Comparison of ENCODE assay signal across 28 cellular contexts in the genomic region with DNA sequence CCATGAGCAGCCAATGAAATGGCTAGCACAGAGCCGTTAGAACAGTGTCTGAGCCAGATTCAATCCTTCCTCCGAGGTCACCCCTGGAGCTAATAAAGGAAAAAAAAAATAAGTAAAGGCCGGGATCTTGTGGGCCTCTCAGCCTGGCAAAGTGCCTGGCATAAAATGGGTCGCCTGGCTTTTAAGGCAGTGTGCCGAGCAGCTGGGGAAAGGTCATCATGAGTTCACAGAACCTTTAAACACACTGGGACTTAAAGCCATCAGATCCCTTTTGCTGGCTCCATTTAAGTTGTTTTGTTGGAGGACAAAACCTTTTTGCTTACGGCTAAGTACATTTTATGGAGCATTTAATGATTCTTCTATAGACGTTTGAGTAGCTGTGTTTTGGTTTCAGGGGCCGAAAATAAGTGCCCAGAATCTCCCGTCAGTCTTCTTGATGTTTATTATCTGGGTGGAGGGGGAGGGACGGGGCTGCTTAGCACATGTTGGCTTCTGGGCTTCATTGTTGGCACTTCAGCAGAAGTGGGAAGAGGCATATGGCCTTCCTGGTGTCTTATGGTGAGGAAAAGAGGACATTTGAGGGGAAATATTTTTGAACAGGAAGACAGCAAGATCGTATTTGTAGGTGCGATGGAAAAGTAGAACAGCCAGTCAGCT. TPM values are rescaled to one million over a fixed set of nuclear protein-coding genes. Genes with fewer than 3 reads are reported as not detected.
A peak's percentile ranks its signal among the peaks of the same experiment; 100 is the strongest.
DNase-seq lines count a peak whose midpoint lies in the region; ATAC-seq lines count a peak whose summit lies in the region.
"Had no signal": no experiment of that assay in that cellular context is flagged by ENCODE, and none has a peak within 500 bp of the region (broad histone marks: within the 10 kb centered on the region; RNA-seq: fewer than 3 reads in every experiment).

No MANE protein-coding gene starts in this region.

- H3K27ac ChIP-seq in SJCRH30 (peak overlapping the region; percentile 69), skeletal muscle tissue (ENCODE audit: low read depth, low read length) (peak overlapping the region; percentile 71)
- H3K27ac ChIP-seq: colonic mucosa, prostate gland, SJSA1, uterus had no signal

- H3K9me3 ChIP-seq in SJCRH30 (replicated peaks) = no peaks in the 10 kb centered on the region
- no peaks in the 10 kb centered on the region for H3K9me3 ChIP-seq in skeletal muscle tissue (ENCODE audit: control insufficient read depth in 3 of 3, low read length in 3 of 3)
- H3K9me3 ChIP-seq: BE2C, Caco-2, colonic mucosa, prostate gland, uterus had no signal

- peak overlapping the region; percentile 32 for H3K4me3 ChIP-seq in SJCRH30
- no peak overlapping the region for H3K4me3 ChIP-seq in skeletal muscle tissue (ENCODE audit: low read length in 3 of 3)
- H3K4me3 ChIP-seq: colonic mucosa, prostate gland, SJSA1, uterus had no signal

- H3K36me3 ChIP-seq in SJCRH30 (no peaks in the 10 kb centered on the region), skeletal muscle tissue (ENCODE audit: control insufficient read depth in 3 of 3, insufficient read depth in 3 of 3, low read length in 3 of 3) (no peaks in the 10 kb centered on the region)
- H3K36me3 ChIP-seq: BE2C, colonic mucosa, prostate gland, SJSA1, uterus had no signal

- intact Hi-C loops in left ventricle myocardium superior (cut with micrococcal nuclease) = no loop called here

- H3K27me3 ChIP-seq in SJCRH30 (no peaks in the 10 kb centered on the region), skeletal muscle tissue (ENCODE audit: control insufficient read depth in 3 of 3, insufficient read depth in 3 of 3, low read length in 3 of 3) (no peaks in the 10 kb centered on the region)
- H3K27me3 ChIP-seq: BE2C, colonic mucosa, SJSA1, uterus had no signal

- DNase-seq in NCI-H187 (lab: John Stamatoyannopoulos, UW) (peak; percentile 43 to 61), NCI-H187 treated with DMSO at 0.1 percent for 48 hours (lab: John Stamatoyannopoulos, UW) (no peak), SJCRH30 (peak; percentile 33 to 64), left ventricle myocardium superior (peak; percentile 71), DMS53 (lab: John Stamatoyannopoulos, UW) (no peak)
- DNase-seq: activated CD4-positive, CD25-positive, alpha-beta regulatory T cell; activated CD8-positive, alpha-beta T cell treated with anti-CD3 and anti-CD28 coated beads, Interleukin-2, amount 10 ng/mL, durations not matched to agents 7 days and 5 days; activated naive CD4-positive, alpha-beta T cell treated with anti-CD3 and anti-CD28 coated beads, Interleukin-2, amount 50 U/mL, for 16 hours; activated T-cell treated with anti-CD3 and anti-CD28 coated beads, Interleukin-2, amount 50 U/mL, for 48 hours; BE2C; Caco-2; colonic mucosa; hippocampal formation; kidney; NCI-H1436 treated with DMSO at 0.1 percent for 48 hours; NCI-H510A; OCI-M1; uterus had no signal

- H3K4me1 ChIP-seq in SJCRH30 = peaks cover 16% of the 10 kb centered on the region
- H3K4me1 ChIP-seq in skeletal muscle tissue (ENCODE audit: control insufficient read depth in 3 of 3, insufficient read depth in 3 of 3, low read length in 3 of 3) = peaks cover 40 to 57% (median 52%) of the 10 kb centered on the region in 3 donors
- H3K4me1 ChIP-seq: BE2C, Caco-2, colonic mucosa, prostate gland, SJSA1, uterus had no signal

- peak overlapping the region; percentile 40 to 54 (median 42) for H3K9ac ChIP-seq in skeletal muscle tissue (ENCODE audit: low read depth in 1 of 3, low read length in 3 of 3)

- ATAC-seq in left ventricle myocardium superior (peak; percentile 66), GM18519 (IDR thresholded peaks at IDR 0.05; ENCODE audit: low FRiP score, unreplicated experiment) (no peak), GM21825 (IDR thresholded peaks at IDR 0.05; ENCODE audit: unreplicated experiment) (no peak)
- ATAC-seq: activated CD8-positive, alpha-beta T cell treated with anti-CD3 and anti-CD28 coated beads, Interleukin-2, amount 10 ng/mL, durations not matched to agents 7 days and 5 days; HCT116; HepG2 had no signal

RNA-seq across cellular contexts. Expression of gene RBFOX1, which starts 30.9 kb away (rescaled TPM):
- total RNA-seq in SJCRH30 (2014; rRNA removed; shearing (Covaris generic)) = 8.9 and 11.6 TPM in 2 replicates
- total RNA-seq in left ventricle myocardium superior (79.4 TPM), skeletal muscle tissue (26.1 TPM)
- total RNA-seq: A172; activated CD8-positive, alpha-beta T cell treated with anti-CD3 and anti-CD28 coated beads, Interleukin-2, amount 10 ng/mL, durations not matched to agents 7 days and 5 days; HepG2; mesenteric fat pad; SJSA1; T-helper 2 cell treated with Interferon-gamma antibody and Interleukin-4, amounts not matched to agents 100 ng/mL and 5 ng/mL, for 36 hours had no signal

Comparison
In these comparisons a context has a peak if more than half of its experiments do, and no peak if none do; other contexts are left out.
1. DNase-seq: peak in NCI-H187 (2 of 2), SJCRH30 (2 of 2) and left ventricle myocardium superior (single experiment); none in NCI-H187 treated with DMSO at 0.1 percent for 48 hours (single experiment) and DMS53 (single experiment).